ENCODE assay signal across 31 cellular contexts in the genomic region with DNA sequence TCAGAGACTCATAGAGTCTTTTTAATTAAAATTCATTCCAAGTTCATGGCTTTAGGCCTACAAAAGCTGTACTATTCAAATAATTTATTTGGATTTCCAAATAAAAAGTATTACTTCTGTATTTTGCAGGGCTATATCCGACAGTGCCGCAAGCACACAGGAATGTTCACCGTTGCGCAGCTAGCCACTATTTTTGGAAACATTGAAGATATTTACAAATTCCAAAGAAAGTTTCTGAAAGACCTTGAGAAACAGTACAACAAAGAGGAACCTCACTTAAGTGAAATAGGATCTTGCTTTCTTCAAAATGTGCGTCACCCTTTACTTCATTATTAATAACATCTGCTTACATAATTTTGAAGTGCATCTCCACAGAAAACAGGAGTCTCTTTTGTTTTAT. TPM values are rescaled to one million over a fixed set of nuclear protein-coding genes. Genes with fewer than 3 reads are reported as not detected.
DNase-seq lines count a peak whose midpoint lies in the region; ATAC-seq and TF ChIP-seq lines count a peak whose summit lies in the region.
"Had no signal": no experiment of that assay in that cellular context is flagged by ENCODE, and none has a peak within 500 bp of the region (broad histone marks: within the 10 kb centered on the region; RNA-seq: fewer than 3 reads in every experiment).

No MANE protein-coding gene starts in this region.

- no peak for TF ChIP-seq POLR2A in IMR-90 (IDR thresholded peaks at IDR 0.05; ENCODE audit: low read depth, low read length)

- intact Hi-C loops in IMR-90 (cut with micrococcal nuclease) (no loop called here), upper lobe of right lung (cut with DNase I) (no loop called here)

- no peak overlapping the region for H3K23ac ChIP-seq in IMR-90 (ENCODE audit: low read depth, low read length)

- H3K56ac ChIP-seq in IMR-90 (ENCODE audit: extremely low read depth, insufficient read depth, low read length): no peak overlapping the region

- in situ Hi-C loops in IMR-90 (cut with MboI; ENCODE audit: low sequenced_read_pairs): no loop called here

- no peak overlapping the region for H2AK5ac ChIP-seq in IMR-90 (ENCODE audit: low read depth, low read length)

- H4K8ac ChIP-seq in IMR-90 (ENCODE audit: low read depth in 2 of 2, low read length in 2 of 2): no peak overlapping the region

- H3K9me1 ChIP-seq in IMR-90 (ENCODE audit: insufficient read depth, low read length): peaks cover 11% of the 10 kb centered on the region

- no peaks in the 10 kb centered on the region for H4K20me1 ChIP-seq in IMR-90 (ENCODE audit: insufficient read depth, low read length)

- peak; percentile 21 for ATAC-seq in IMR-90 (ENCODE audit: low read depth)
- ATAC-seq in upper lobe of right lung: peak; percentile 31
- ATAC-seq in GM21367 (IDR thresholded peaks at IDR 0.05; ENCODE audit: unreplicated experiment): no peak
- ATAC-seq: heart left ventricle; left cardiac atrium; stimulated activated memory B cell treated with anti-CD40 and anti-IgM and Interleukin-4, amounts not matched to agents 10 μg/mL and 1 μg/mL and 100 μg/mL, for 72 hours had no signal

- no peak overlapping the region for H2BK5ac ChIP-seq in IMR-90 (ENCODE audit: low read depth, low read length, poor library complexity, severe bottlenecking)

- H4K5ac ChIP-seq in IMR-90 (ENCODE audit: low read depth, low read length): no peak overlapping the region

- H2BK15ac ChIP-seq in IMR-90 (ENCODE audit: low read depth, low read length): no peak overlapping the region

- H3K18ac ChIP-seq in IMR-90 (ENCODE audit: low read depth, low read length): no peak overlapping the region

- no peak overlapping the region for H2BK120ac ChIP-seq in IMR-90 (ENCODE audit: low read depth, low read length)

- POLR2A ChIA-PET in IMR-90 (lab: Charles Lee; ENCODE audit: unreplicated experiment): no interaction called here

- no peak overlapping the region for H3K14ac ChIP-seq in IMR-90 (replicated peaks; ENCODE audit: low read depth, low read length)

- CTCF ChIA-PET in IMR-90 (lab: Yijun Ruan, JAX): interaction anchor here (0.6 kb wide), 1 partner anchor 18 kb away, joined by 3 read pairs; no protein-coding TSS in a partner anchor

- peaks cover 0 to 4% of the 10 kb centered on the region in 2 experiments; a peak in 1 of 4 replicates for H3K79me1 ChIP-seq in IMR-90 (ENCODE audit: low read depth in 1 of 2, low read length in 2 of 2)

- H3K27ac ChIP-seq in IMR-90 (ENCODE audit: insufficient read depth, low read length) (no peak overlapping the region), SK-N-MC (peak overlapping the region; percentile 52), upper lobe of right lung (no peak overlapping the region)
- H3K27ac ChIP-seq in effector memory CD4-positive, alpha-beta T cell (ENCODE audit: insufficient read depth, low read length, poor library complexity, severe bottlenecking): no peak overlapping the region
- H3K27ac ChIP-seq: heart left ventricle, KMS-11, neural progenitor cell, VCaP had no signal

- BruUV-seq in IMR-90 (replicated peaks; lab: Mats Ljungman, UMichigan): no TSS peak

- no peak overlapping the region for H2AK9ac ChIP-seq in IMR-90 (replicated peaks; ENCODE audit: low read depth, low read length, poor library complexity)

- H3K9me3 ChIP-seq in IMR-90 (ENCODE audit: control insufficient read depth, insufficient read depth, low read length) (no peaks in the 10 kb centered on the region), SK-N-MC (ENCODE audit: low read depth, low read length) (no peaks in the 10 kb centered on the region), upper lobe of right lung (no peaks in the 10 kb centered on the region)
- H3K9me3 ChIP-seq in effector memory CD4-positive, alpha-beta T cell (ENCODE audit: control insufficient read depth, low read length): no peaks in the 10 kb centered on the region
- H3K9me3 ChIP-seq: heart left ventricle, sigmoid colon had no signal

- no peak overlapping the region for H3K4me3 ChIP-seq in IMR-90 (ENCODE audit: insufficient read depth, low read depth, low read length)
- no peak overlapping the region for H3K4me3 ChIP-seq in SK-N-MC
- H3K4me3 ChIP-seq in upper lobe of right lung: no peak overlapping the region
- H3K4me3 ChIP-seq in effector memory CD4-positive, alpha-beta T cell (ENCODE audit: insufficient read depth, low read depth, low read length, poor library complexity, severe bottlenecking): no peak overlapping the region
- H3K4me3 ChIP-seq: heart left ventricle, neural progenitor cell, sigmoid colon had no signal

- H3K4me2 ChIP-seq in IMR-90 (ENCODE audit: low read depth, low read length): no peak overlapping the region
- H3K4me2 ChIP-seq: KMS-11, neural progenitor cell had no signal

- dilution Hi-C loops in IMR-90 (cut with HindIII; ENCODE audit: low sequenced_read_pairs, unreplicated experiment): no loop called here

- H3K4me1 ChIP-seq in IMR-90 (ENCODE audit: control insufficient read depth, insufficient read depth, low read length) (peaks cover 2% of the 10 kb centered on the region), upper lobe of right lung (no peaks in the 10 kb centered on the region)
- H3K4me1 ChIP-seq in effector memory CD4-positive, alpha-beta T cell (ENCODE audit: control insufficient read depth, insufficient read depth, low read length, poor library complexity, severe bottlenecking): no peaks in the 10 kb centered on the region
- H3K4me1 ChIP-seq: heart left ventricle, sigmoid colon had no signal

- H2BK20ac ChIP-seq in IMR-90 (ENCODE audit: low read depth, low read length): no peak overlapping the region

- peak; percentile 47 for DNase-seq in IMR-90
- no peak for DNase-seq in SK-N-MC (ENCODE audit: low read depth, low spot score)
- DNase-seq in fibroblast of gingiva (ENCODE audit: low read depth): peak; percentile 91
- no peak for DNase-seq in upper lobe of right lung
- no peak for DNase-seq in effector memory CD4-positive, alpha-beta T cell
- DNase-seq in NK-92 treated with Interleukin-12 subunit alpha and Interleukin-12 subunit beta, amount 100 ng/mL, for 24 hours (lab: John Stamatoyannopoulos, UW): no peak
- DNase-seq: activated CD4-positive, alpha-beta T cell treated with anti-CD3 and anti-CD28 coated beads for 4 hours; activated gamma-delta T cell; activated naive CD8-positive, alpha-beta T cell treated with anti-CD3 and anti-CD28 coated beads, Interleukin-2, amount 10 ng/mL, durations not matched to agents 7 days and 5 days; activated T-cell treated with anti-CD3 and anti-CD28 coated beads, Interleukin-2, amount 50 U/mL, for 24 hours; CD4-positive, CD25-positive, alpha-beta regulatory T cell; central memory CD4-positive, alpha-beta T cell; EL; GOT3; heart left ventricle; HFFc6; left cardiac atrium; MM.1S; NCI-H526; sigmoid colon; stimulated activated CD4-positive, alpha-beta T cell treated with anti-CD3 and anti-CD28 coated beads, Interleukin-4, amount 100 ng/mL, for 24 hours; substantia nigra had no signal

- WGBS in IMR-90 (ENCODE audit: extremely low coverage in 2 of 2, insufficient read length in 1 of 2), 2 experiments: no CpG with 5 or more reads among the region's 5 CpGs

- H4K91ac ChIP-seq in IMR-90 (ENCODE audit: insufficient read depth, low read depth, low read length): no peak overlapping the region

- no peak for TF ChIP-seq CTCF in IMR-90 (conservative IDR thresholded peaks at IDR 0.05; ENCODE audit: low read depth, low read length)
- no peak for TF ChIP-seq CTCF in upper lobe of right lung (IDR thresholded peaks at IDR 0.05)

- H3K36me3 ChIP-seq in IMR-90 (ENCODE audit: control insufficient read depth, insufficient read depth, low read length) (peaks cover 45% of the 10 kb centered on the region), SK-N-MC (ENCODE audit: insufficient read depth, low read length) (peaks cover 51% of the 10 kb centered on the region), upper lobe of right lung (peaks cover 96% of the 10 kb centered on the region)
- H3K36me3 ChIP-seq in effector memory CD4-positive, alpha-beta T cell (ENCODE audit: control insufficient read depth, insufficient read depth, low read length): peaks cover 93% of the 10 kb centered on the region
- H3K36me3 ChIP-seq: neural progenitor cell had no signal

- H3K4ac ChIP-seq in IMR-90 (ENCODE audit: low read depth, low read length): no peak overlapping the region

- TF ChIP-seq RAD21 in IMR-90 (IDR thresholded peaks at IDR 0.05; ENCODE audit: low read length): no peak

- H3K9ac ChIP-seq in IMR-90 (ENCODE audit: low read depth, low read length): no peak overlapping the region
- no peak overlapping the region for H3K9ac ChIP-seq in SK-N-MC (ENCODE audit: insufficient read length)
- H3K9ac ChIP-seq: KMS-11, neural progenitor cell had no signal

- no peak overlapping the region for H2AFZ ChIP-seq in IMR-90 (replicated peaks; ENCODE audit: low read length, poor library complexity)
- H2AFZ ChIP-seq: neural progenitor cell had no signal

- H3K27me3 ChIP-seq in IMR-90 (ENCODE audit: control insufficient read depth, insufficient read depth, low read length) (no peaks in the 10 kb centered on the region), upper lobe of right lung (no peaks in the 10 kb centered on the region)
- H3K27me3 ChIP-seq in effector memory CD4-positive, alpha-beta T cell (replicated peaks; ENCODE audit: control insufficient read depth, insufficient read depth, low read length, poor library complexity, severe bottlenecking): no peaks in the 10 kb centered on the region
- H3K27me3 ChIP-seq: heart left ventricle, neural progenitor cell, sigmoid colon had no signal

TF ChIP-seq in IMR-90, 13 proteins besides CTCF, POLR2A, EP300 and RAD21 (continues in another document):
- TF ChIP-seq RCOR1 (IDR thresholded peaks at IDR 0.05; ENCODE audit: insufficient replicate concordance, low read length) (no peak), SMC3 (IDR thresholded peaks at IDR 0.05; ENCODE audit: low read depth, low read length) (no peak), NFE2L2 (IDR thresholded peaks at IDR 0.05; ENCODE audit: low read depth, low read length) (no peak), MXI1 (IDR thresholded peaks at IDR 0.05; ENCODE audit: borderline replicate concordance, low read depth, low read length) (no peak), FOS (IDR thresholded peaks at IDR 0.05; ENCODE audit: low read depth, low read length) (no peak)
- TF ChIP-seq, protein P1, sequence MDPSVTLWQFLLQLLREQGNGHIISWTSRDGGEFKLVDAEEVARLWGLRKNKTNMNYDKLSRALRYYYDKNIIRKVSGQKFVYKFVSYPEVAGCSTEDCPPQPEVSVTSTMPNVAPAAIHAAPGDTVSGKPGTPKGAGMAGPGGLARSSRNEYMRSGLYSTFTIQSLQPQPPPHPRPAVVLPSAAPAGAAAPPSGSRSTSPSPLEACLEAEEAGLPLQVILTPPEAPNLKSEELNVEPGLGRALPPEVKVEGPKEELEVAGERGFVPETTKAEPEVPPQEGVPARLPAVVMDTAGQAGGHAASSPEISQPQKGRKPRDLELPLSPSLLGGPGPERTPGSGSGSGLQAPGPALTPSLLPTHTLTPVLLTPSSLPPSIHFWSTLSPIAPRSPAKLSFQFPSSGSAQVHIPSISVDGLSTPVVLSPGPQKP (IDR thresholded peaks at IDR 0.05; ENCODE audit: borderline replicate concordance, low read depth, low read length): no peak

RNA-seq across cellular contexts. Expression of a gene that starts 20.5 kb away (rescaled TPM):
- total RNA-seq in IMR-90 (2012; rRNA removed) (under 0.01 and 0.18 TPM in 2 replicates), upper lobe of right lung (not detected)
- polyA plus RNA-seq in IMR-90 (2012; rRNA removed): 0.21 and 0.22 TPM in 2 replicates
- 0.02 and 0.14 TPM in 2 replicates for polyA plus RNA-seq in IMR-90 (2012; cell fraction: cytosol; rRNA removed)
- 0.08 and 0.49 TPM in 2 replicates for polyA plus RNA-seq in IMR-90 (2012; cell fraction: nucleus; rRNA removed; ENCODE audit: low replicate concordance)
- total RNA-seq: activated CD8-positive, alpha-beta memory T cell treated with anti-CD3 and anti-CD28 coated beads for 36 hours; activated naive CD8-positive, alpha-beta T cell treated with anti-CD3 and anti-CD28 coated beads, Interleukin-2, amount 10 ng/mL, durations not matched to agents 7 days and 5 days; dermis microvascular lymphatic vessel endothelial cell; HFFc6; OCI-LY7; progenitor cell of endocrine pancreas had no signal
- polyA plus RNA-seq: CD4-positive, CD25-positive, alpha-beta regulatory T cell had no signal

Comparison
In these comparisons a context has a peak if more than half of its experiments do, and no peak if none do; other contexts are left out.
1. DNase-seq: peak in IMR-90 (single experiment) and fibroblast of gingiva (single experiment); none in SK-N-MC (single experiment), upper lobe of right lung (single experiment), effector memory CD4-positive, alpha-beta T cell (0 of 3) and NK-92 treated with Interleukin-12 subunit alpha and Interleukin-12 subunit beta, amount 100 ng/mL, for 24 hours (single experiment).